ENCODE assay signal across 30 cellular contexts in the genomic region with DNA sequence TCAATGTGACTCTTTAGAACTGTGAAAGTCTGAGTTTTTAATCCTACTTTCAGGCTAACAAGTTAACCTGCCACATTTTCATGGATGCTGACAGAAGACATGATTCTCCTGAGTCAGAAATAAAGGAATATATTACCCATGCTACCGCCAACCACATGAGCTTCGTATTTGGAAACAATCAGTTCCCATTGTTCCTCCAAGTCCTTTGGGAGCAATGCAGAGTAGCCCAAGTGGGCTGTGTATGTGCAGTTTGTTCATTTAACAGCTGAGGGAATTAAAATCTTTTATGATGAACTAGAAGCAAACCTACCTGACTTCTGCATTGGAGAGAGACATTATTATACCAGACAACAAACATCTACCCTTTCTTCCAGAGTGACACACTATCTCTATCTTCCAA.
"Had no signal": no experiment of that assay in that cellular context is flagged by ENCODE, and none has a peak within 500 bp of the region (broad histone marks: within the 10 kb centered on the region; RNA-seq: fewer than 3 reads in every experiment).

No MANE protein-coding gene starts in this region.

- H3K27ac ChIP-seq: ascending aorta, breast epithelium, cardiac muscle cell, colonic mucosa, dorsolateral prefrontal cortex, VCaP had no signal

- H3K27me3 ChIP-seq: ascending aorta, breast epithelium, cardiac muscle cell, colonic mucosa, dorsolateral prefrontal cortex had no signal

- H3K4me1 ChIP-seq: ascending aorta, breast epithelium, colonic mucosa had no signal

- H3K4me3 ChIP-seq: ascending aorta, breast epithelium, cardiac muscle cell, colonic mucosa, dorsolateral prefrontal cortex had no signal

- H3K36me3 ChIP-seq: ascending aorta, breast epithelium, cardiac muscle cell, colonic mucosa had no signal

- ATAC-seq: activated naive CD4-positive, alpha-beta T cell treated with anti-CD3 and anti-CD28 coated beads, Interleukin-2, amount 50 U/mL, for 72 hours; activated T-cell treated with anti-CD3 and anti-CD28 coated beads, Interleukin-2, amount 50 U/mL, for 72 hours; esophagus mucosa; WTC11 had no signal

- FAIRE-seq: frontal cortex had no signal

- H3K9me3 ChIP-seq: ascending aorta, breast epithelium, colonic mucosa had no signal

- DNase-seq: activated CD4-positive, alpha-beta memory T cell treated with anti-CD3 and anti-CD28 coated beads, Interleukin-2, amount 10 ng/mL, durations not matched to agents 7 days and 5 days; activated CD4-positive, alpha-beta T cell treated with anti-CD3 and anti-CD28 coated beads for 1 hour; activated CD4-positive, alpha-beta T cell treated with anti-CD3 and anti-CD28 coated beads for 4 hours; activated CD4-positive, alpha-beta T cell treated with anti-CD3 and anti-CD28 coated beads, Interleukin-2, amount 10 ng/mL, durations not matched to agents 7 days and 5 days; activated CD4-positive, alpha-beta T cell treated with anti-CD3 and anti-CD28 coated beads, Interleukin-2, amount 50 U/mL, for 4 hours; activated CD8-positive, alpha-beta memory T cell treated with anti-CD3 and anti-CD28 coated beads, Interleukin-2, amount 50 U/mL, for 48 hours; activated gamma-delta T cell; activated naive CD4-positive, alpha-beta T cell; activated naive CD4-positive, alpha-beta T cell treated with anti-CD3 and anti-CD28 coated beads, Interleukin-2, amount 10 ng/mL, durations not matched to agents 7 days and 5 days; activated naive CD8-positive, alpha-beta T cell treated with anti-CD3 and anti-CD28 coated beads, Interleukin-2, amount 10 ng/mL, durations not matched to agents 7 days and 5 days; activated T-cell treated with anti-CD3 and anti-CD28 coated beads for 4 hours; activated T-cell treated with anti-CD3 and anti-CD28 coated beads, Interleukin-2, amount 50 U/mL, for 24 hours; activated T-cell treated with anti-CD3 and anti-CD28 coated beads, Interleukin-2, amount 50 U/mL, for 72 hours; central memory CD4-positive, alpha-beta T cell; cerebellar nuclear complex; colonic mucosa; dorsolateral prefrontal cortex; effector memory CD4-positive, alpha-beta T cell; endodermal cell; foreskin fibroblast; head of caudate nucleus; T-helper 2 cell had no signal
